In the genomic region with DNA sequence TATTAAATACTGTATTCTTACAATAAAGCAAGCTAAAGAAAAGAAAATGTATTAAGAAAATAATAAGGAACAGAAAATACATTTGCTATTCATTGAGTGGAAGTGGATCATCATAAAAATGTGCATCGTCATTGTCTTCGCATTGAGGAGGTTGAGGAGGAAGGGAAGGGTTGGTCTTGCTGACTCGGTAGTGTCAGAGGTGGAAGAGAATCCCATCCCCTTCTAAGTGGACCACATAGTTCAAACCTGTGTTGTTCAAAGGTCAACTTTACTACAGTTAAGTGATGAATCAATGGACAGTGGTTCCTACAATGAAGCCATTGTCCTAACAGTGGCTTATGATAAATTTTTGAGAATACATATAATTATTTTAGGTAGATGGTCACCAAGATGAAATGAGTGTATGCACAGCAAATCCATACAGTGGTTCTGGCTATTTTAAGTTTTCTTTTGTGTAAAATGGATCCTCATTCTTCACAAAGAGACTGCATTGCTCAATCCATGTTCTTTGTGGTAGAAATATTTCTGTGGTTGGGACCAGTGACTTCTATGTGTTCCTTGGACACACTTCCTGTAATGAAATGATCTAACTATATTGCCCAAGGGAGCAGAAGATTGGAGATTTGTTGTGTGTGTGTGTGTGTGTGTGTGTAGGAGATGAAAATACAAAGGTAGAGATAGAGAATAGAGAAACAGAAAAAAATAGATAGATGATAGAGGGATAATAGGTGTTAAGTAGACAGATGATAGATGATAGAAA, we compare ENCODE assay signal across 18 cellular contexts.
A peak's percentile ranks its signal among the peaks of the same experiment; 100 is the strongest.
DNase-seq lines count a peak whose midpoint lies in the region; ATAC-seq lines count a peak whose summit lies in the region.
"Had no signal": no experiment of that assay in that cellular context is flagged by ENCODE, and none has a peak within 500 bp of the region (broad histone marks: within the 10 kb centered on the region; RNA-seq: fewer than 3 reads in every experiment).

No MANE protein-coding gene starts in this region.

- no peaks in the 10 kb centered on the region for H3K36me3 Mint-ChIP-seq in activated T-helper 2 cell treated with anti-CD3 and anti-CD28 coated beads, Interferon-gamma antibody, Interleukin-2, Interleukin-4, amounts not matched to agents 10 μg/mL and 5 μg/mL and 100 μg/mL, durations not matched to agents 14 hours and 24 hours and 36 hours (ENCODE audit: low read depth)
- H3K36me3 Mint-ChIP-seq: naive B cell had no signal

- no peak overlapping the region for H3K4me3 Mint-ChIP-seq in activated T-helper 2 cell treated with anti-CD3 and anti-CD28 coated beads, Interferon-gamma antibody, Interleukin-2, Interleukin-4, amounts not matched to agents 10 μg/mL and 5 μg/mL and 100 μg/mL, durations not matched to agents 14 hours and 24 hours and 36 hours (ENCODE audit: low read depth)
- H3K4me3 Mint-ChIP-seq: naive B cell had no signal

- peak overlapping the region; percentile 85 for H3K27ac Mint-ChIP-seq in activated T-helper 2 cell treated with anti-CD3 and anti-CD28 coated beads, Interferon-gamma antibody, Interleukin-2, Interleukin-4, amounts not matched to agents 10 μg/mL and 5 μg/mL and 100 μg/mL, durations not matched to agents 14 hours and 24 hours and 36 hours
- H3K27ac Mint-ChIP-seq: naive B cell had no signal

- no peaks in the 10 kb centered on the region for H3K9me3 Mint-ChIP-seq in activated T-helper 2 cell treated with anti-CD3 and anti-CD28 coated beads, Interferon-gamma antibody, Interleukin-2, Interleukin-4, amounts not matched to agents 10 μg/mL and 5 μg/mL and 100 μg/mL, durations not matched to agents 14 hours and 24 hours and 36 hours

- H3K4me1 Mint-ChIP-seq in activated T-helper 2 cell treated with anti-CD3 and anti-CD28 coated beads, Interferon-gamma antibody, Interleukin-2, Interleukin-4, amounts not matched to agents 10 μg/mL and 5 μg/mL and 100 μg/mL, durations not matched to agents 14 hours and 24 hours and 36 hours (ENCODE audit: low read depth), result peaks cover 18% of the 10 kb centered on the region
- H3K4me1 Mint-ChIP-seq: naive B cell had no signal

- DNase-seq in EH (ENCODE audit: low read depth) (peak; percentile 86), HCEC 1CT (peak; percentile 77), glomerular visceral epithelial cell (ENCODE audit: extremely low spot score) (peak; percentile 70), COLO829 (ENCODE audit: low spot score) (no peak), cerebellum (ENCODE audit: low spot score) (no peak)
- DNase-seq in activated T-helper 2 cell treated with anti-CD3 and anti-CD28 coated beads, Interferon-gamma antibody, Interleukin-2, Interleukin-4, amounts not matched to agents 10 μg/mL and 5 μg/mL and 100 μg/mL, durations not matched to agents 14 hours and 24 hours and 36 hours (ENCODE audit: low spot score), result no peak
- DNase-seq: activated CD4-positive, CD25-positive, alpha-beta regulatory T cell; GF-D8; naive B cell; NCI-H1436; NCI-H82; ovary; PC-9; small intestine; stimulated activated CD4-positive, alpha-beta T cell treated with anti-CD3 and anti-CD28 coated beads, Interleukin-4, amount 100 ng/mL, for 24 hours; testis had no signal

- no peak for ATAC-seq in HG03354 (IDR thresholded peaks at IDR 0.05; ENCODE audit: poor library complexity, severe bottlenecking, unreplicated experiment)
- ATAC-seq: GM12878 had no signal

- intact Hi-C loops in activated T-helper 2 cell treated with anti-CD3 and anti-CD28 coated beads, Interferon-gamma antibody, Interleukin-2, Interleukin-4, amounts not matched to agents 10 μg/mL and 5 μg/mL and 100 μg/mL, durations not matched to agents 14 hours and 24 hours and 36 hours (cut with micrococcal nuclease), result loop anchor here (5.0 kb wide), 2 partner anchors 86 to 126 kb away; no protein-coding TSS in a partner anchor

- no peaks in the 10 kb centered on the region for H3K27me3 Mint-ChIP-seq in activated T-helper 2 cell treated with anti-CD3 and anti-CD28 coated beads, Interferon-gamma antibody, Interleukin-2, Interleukin-4, amounts not matched to agents 10 μg/mL and 5 μg/mL and 100 μg/mL, durations not matched to agents 14 hours and 24 hours and 36 hours (ENCODE audit: low read depth)

Comparison
In these comparisons a context has a peak if more than half of its experiments do, and no peak if none do; other contexts are left out.
1. DNase-seq: peak in EH (single experiment), HCEC 1CT (single experiment) and glomerular visceral epithelial cell (single experiment); none in activated T-helper 2 cell treated with anti-CD3 and anti-CD28 coated beads, Interferon-gamma antibody, Interleukin-2, Interleukin-4, amounts not matched to agents 10 μg/mL and 5 μg/mL and 100 μg/mL, durations not matched to agents 14 hours and 24 hours and 36 hours (single experiment), COLO829 (single experiment) and cerebellum (single experiment).